ENCODE assay signal across 2 cellular contexts in genomic region chr1:115170396-115170795, GRCh38.
TF ChIP-seq lines count a peak whose summit lies in the region.

No MANE protein-coding gene starts in this region.

TF ChIP-seq in SK-N-SH, 30 proteins besides CTCF, POLR2A, EP300 and RAD21 (continued from another document):
- TF ChIP-seq REST (IDR thresholded peaks at IDR 0.05; ENCODE audit: low read depth, low read length) (no peak), GATA2 (CRISPR knock-in tag; IDR thresholded peaks at IDR 0.05) (no peak), TCF12 (IDR thresholded peaks at IDR 0.05) (no peak), TAF1 (IDR thresholded peaks at IDR 0.05; ENCODE audit: borderline replicate concordance, low read depth, low read length) (no peak), MEF2A (IDR thresholded peaks at IDR 0.05; ENCODE audit: borderline replicate concordance, low read depth) (no peak), IRF3 (IDR thresholded peaks at IDR 0.05; ENCODE audit: low read depth, low read length) (no peak), FOXJ3 (CRISPR knock-in tag; IDR thresholded peaks at IDR 0.05) (no peak)

TF ChIP-seq in SK-N-SH treated with all-trans-retinoic acid at 6 μM for 48 hours, 23 proteins besides CTCF, POLR2A, EP300 and RAD21 (continued from another document):
- TF ChIP-seq TSHZ2 (CRISPR knock-in tag; IDR thresholded peaks at IDR 0.05) (no peak), GLIS3 (CRISPR knock-in tag; IDR thresholded peaks at IDR 0.05) (no peak), RARB (CRISPR knock-in tag; IDR thresholded peaks at IDR 0.05) (no peak), ARNTL (CRISPR knock-in tag; IDR thresholded peaks at IDR 0.05; ENCODE audit: borderline replicate concordance, low read depth) (no peak), PPARA (CRISPR knock-in tag; IDR thresholded peaks at IDR 0.05; ENCODE audit: borderline replicate concordance) (no peak)
